16 cellular contexts compared by ENCODE assay signal in genomic region chr5:172596638-172597231, GRCh38.
"Had no signal": no experiment of that assay in that cellular context is flagged by ENCODE, and none has a peak within 500 bp of the region (broad histone marks: within the 10 kb centered on the region; RNA-seq: fewer than 3 reads in every experiment).

No MANE protein-coding gene starts in this region.

- H3K27me3 ChIP-seq: body of pancreas, esophagus squamous epithelium, tibial artery had no signal

- H3K4me1 Mint-ChIP-seq: activated naive CD8-positive, alpha-beta T cell treated with anti-CD3 and anti-CD28 coated beads, Interleukin-2, amount 10 ng/mL, durations not matched to agents 7 days and 5 days; immature natural killer cell had no signal

- ATAC-seq: activated CD4-positive, CD25-positive, alpha-beta regulatory T cell treated with anti-CD3 and anti-CD28 coated beads, Interleukin-2, amount 50 U/mL, for 24 hours; stimulated activated naive CD8-positive, alpha-beta T cell treated with anti-CD3 and anti-CD28 coated beads, Interleukin-15, Interleukin-2, amounts not matched to agents 100 U/mL and 50 U/mL, for 24 hours had no signal

- H3K36me3 ChIP-seq: esophagus squamous epithelium, tibial artery had no signal

- H3K36me3 Mint-ChIP-seq: activated naive CD8-positive, alpha-beta T cell treated with anti-CD3 and anti-CD28 coated beads, Interleukin-2, amount 10 ng/mL, durations not matched to agents 7 days and 5 days; immature natural killer cell had no signal

- H3K4me3 Mint-ChIP-seq: activated naive CD8-positive, alpha-beta T cell treated with anti-CD3 and anti-CD28 coated beads, Interleukin-2, amount 10 ng/mL, durations not matched to agents 7 days and 5 days; immature natural killer cell had no signal

- H3K9me3 ChIP-seq: body of pancreas, esophagus squamous epithelium, tibial artery had no signal

- H3K27ac Mint-ChIP-seq: activated naive CD8-positive, alpha-beta T cell treated with anti-CD3 and anti-CD28 coated beads, Interleukin-2, amount 10 ng/mL, durations not matched to agents 7 days and 5 days had no signal

- FAIRE-seq: endometrium had no signal

- H3K4me1 ChIP-seq: body of pancreas had no signal

- DNase-seq: activated naive CD8-positive, alpha-beta T cell treated with anti-CD3 and anti-CD28 coated beads, Interleukin-2, amount 10 ng/mL, durations not matched to agents 7 days and 5 days; activated T-cell treated with anti-CD3 and anti-CD28 coated beads for 4 hours; amygdala; body of pancreas; central memory CD4-positive, alpha-beta T cell; cortex of kidney; esophagus squamous epithelium; immature natural killer cell; left ventricle myocardium superior; stimulated activated CD4-positive, alpha-beta T cell treated with anti-CD3 and anti-CD28 coated beads, Interleukin-12 subunit alpha, Interleukin-12 subunit beta, amount 100 ng/mL, for 4 hours; stimulated activated CD4-positive, alpha-beta T cell treated with anti-CD3 and anti-CD28 coated beads, Interleukin-1b, Interleukin-23, amount 100 ng/mL, for 48 hours; stimulated activated naive CD8-positive, alpha-beta T cell treated with anti-CD3 and anti-CD28 coated beads, Interleukin-15, Interleukin-2, amounts not matched to agents 100 U/mL and 50 U/mL, for 24 hours; substantia nigra had no signal

- H3K4me3 ChIP-seq: body of pancreas, esophagus squamous epithelium, tibial artery had no signal

- H3K9me3 Mint-ChIP-seq: activated naive CD8-positive, alpha-beta T cell treated with anti-CD3 and anti-CD28 coated beads, Interleukin-2, amount 10 ng/mL, durations not matched to agents 7 days and 5 days had no signal

- H3K27me3 Mint-ChIP-seq: activated naive CD8-positive, alpha-beta T cell treated with anti-CD3 and anti-CD28 coated beads, Interleukin-2, amount 10 ng/mL, durations not matched to agents 7 days and 5 days had no signal

- H3K27ac ChIP-seq: body of pancreas, tibial artery had no signal
